ENCODE assay signal across 8 cellular contexts in genomic region chr15:89243046-89243690, GRCh38. TPM values are rescaled to one million over a fixed set of nuclear protein-coding genes. Genes with fewer than 3 reads are reported as not detected.
DNase-seq lines count a peak whose midpoint lies in the region; ATAC-seq and TF ChIP-seq lines count a peak whose summit lies in the region.

No MANE protein-coding gene starts in this region.

- H3K27ac ChIP-seq in right atrium auricular region (peak overlapping the region; percentile 46 to 69), skin epidermis (peak overlapping the region in 18 of 21 experiments; percentile 28 to 84 (median 70))

- no peaks in the 10 kb centered on the region for H3K27me3 ChIP-seq in right atrium auricular region

- no peaks in the 10 kb centered on the region for H3K36me3 ChIP-seq in right atrium auricular region

- H3K4me3 Mint-ChIP-seq in activated T-helper 1 cell treated with anti-CD3 and anti-CD28 coated beads, Interleukin-12 subunit alpha, Interleukin-12 subunit beta, Interleukin-2, Interleukin-4 antibody, amounts not matched to agents 30 ng/mL and 10 ng/mL and 1 ng/mL, durations not matched to agents 14 hours and 24 hours and 36 hours: peak overlapping the region; percentile 96

- H3K4me3 ChIP-seq in right atrium auricular region (peak overlapping the region; percentile 63 to 84), skin epidermis (peak overlapping the region; percentile 52 to 90 (median 67))

- H3K27ac Mint-ChIP-seq in activated T-helper 1 cell treated with anti-CD3 and anti-CD28 coated beads, Interleukin-12 subunit alpha, Interleukin-12 subunit beta, Interleukin-2, Interleukin-4 antibody, amounts not matched to agents 30 ng/mL and 10 ng/mL and 1 ng/mL, durations not matched to agents 14 hours and 24 hours and 36 hours: peak overlapping the region; percentile 90

- ATAC-seq in GM18498 (IDR thresholded peaks at IDR 0.05; ENCODE audit: unreplicated experiment): no peak

- DNase-seq in HCEC 1CT (peak; percentile 19), right atrium auricular region (ENCODE audit: low spot score) (no peak), putamen (ENCODE audit: low spot score) (no peak), NCI-H1417 treated with DMSO at 0.1 percent for 48 hours (lab: John Stamatoyannopoulos, UW) (no peak), NCI-H774 (lab: John Stamatoyannopoulos, UW) (no peak)
- DNase-seq in activated T-helper 1 cell treated with anti-CD3 and anti-CD28 coated beads, Interleukin-12 subunit alpha, Interleukin-12 subunit beta, Interleukin-2, Interleukin-4 antibody, amounts not matched to agents 30 ng/mL and 10 ng/mL and 1 ng/mL, durations not matched to agents 14 hours and 24 hours and 36 hours (ENCODE audit: low spot score): no peak

- H3K9me3 ChIP-seq in right atrium auricular region: no peaks in the 10 kb centered on the region

- H3K4me1 ChIP-seq in right atrium auricular region: peaks cover 0 to 18% of the 10 kb centered on the region in 2 donors

- H3K36me3 Mint-ChIP-seq in activated T-helper 1 cell treated with anti-CD3 and anti-CD28 coated beads, Interleukin-12 subunit alpha, Interleukin-12 subunit beta, Interleukin-2, Interleukin-4 antibody, amounts not matched to agents 30 ng/mL and 10 ng/mL and 1 ng/mL, durations not matched to agents 14 hours and 24 hours and 36 hours (ENCODE audit: low read depth): peaks cover 26% of the 10 kb centered on the region

- peaks cover 11% of the 10 kb centered on the region for H3K27me3 Mint-ChIP-seq in activated T-helper 1 cell treated with anti-CD3 and anti-CD28 coated beads, Interleukin-12 subunit alpha, Interleukin-12 subunit beta, Interleukin-2, Interleukin-4 antibody, amounts not matched to agents 30 ng/mL and 10 ng/mL and 1 ng/mL, durations not matched to agents 14 hours and 24 hours and 36 hours (ENCODE audit: insufficient read depth)

- no peaks in the 10 kb centered on the region for H3K9me3 Mint-ChIP-seq in activated T-helper 1 cell treated with anti-CD3 and anti-CD28 coated beads, Interleukin-12 subunit alpha, Interleukin-12 subunit beta, Interleukin-2, Interleukin-4 antibody, amounts not matched to agents 30 ng/mL and 10 ng/mL and 1 ng/mL, durations not matched to agents 14 hours and 24 hours and 36 hours

- TF ChIP-seq CTCF in right atrium auricular region (IDR thresholded peaks at IDR 0.05): no peak

- peaks cover 47% of the 10 kb centered on the region for H3K4me1 Mint-ChIP-seq in activated T-helper 1 cell treated with anti-CD3 and anti-CD28 coated beads, Interleukin-12 subunit alpha, Interleukin-12 subunit beta, Interleukin-2, Interleukin-4 antibody, amounts not matched to agents 30 ng/mL and 10 ng/mL and 1 ng/mL, durations not matched to agents 14 hours and 24 hours and 36 hours (ENCODE audit: low read depth)

- intact Hi-C loops in activated T-helper 1 cell treated with anti-CD3 and anti-CD28 coated beads, Interleukin-12 subunit alpha, Interleukin-12 subunit beta, Interleukin-2, Interleukin-4 antibody, amounts not matched to agents 30 ng/mL and 10 ng/mL and 1 ng/mL, durations not matched to agents 14 hours and 24 hours and 36 hours (cut with micrococcal nuclease): loop anchor here (1.0 to 10.0 kb wide), 5 partner anchors 36 to 1472 kb away; partner anchors contain the start of genes BLM, HAPLN3, MFGE8 and POLG

RNA-seq across cellular contexts. Expression of gene FANCI, which starts 0.6 kb away (rescaled TPM):
- total RNA-seq in activated T-helper 1 cell treated with anti-CD3 and anti-CD28 coated beads, Interleukin-12 subunit alpha, Interleukin-12 subunit beta, Interleukin-2, Interleukin-4 antibody, amounts not matched to agents 30 ng/mL and 10 ng/mL and 1 ng/mL, durations not matched to agents 14 hours and 24 hours and 36 hours: 167 and 172 TPM in 2 replicates
- total RNA-seq in right atrium auricular region: 1 to 10 TPM in 1 of 2 donors, under 1 TPM in 1; 0.79 to 1.6 TPM

RNA-seq across cellular contexts. Expression of gene RLBP1, which starts 21.8 kb away (rescaled TPM):
- total RNA-seq in activated T-helper 1 cell treated with anti-CD3 and anti-CD28 coated beads, Interleukin-12 subunit alpha, Interleukin-12 subunit beta, Interleukin-2, Interleukin-4 antibody, amounts not matched to agents 30 ng/mL and 10 ng/mL and 1 ng/mL, durations not matched to agents 14 hours and 24 hours and 36 hours: not detected in 2 replicates
- not detected for total RNA-seq in right atrium auricular region

Comparison
In these comparisons a context has a peak if more than half of its experiments do, and no peak if none do; other contexts are left out.
1. RNA of gene FANCI, which starts 0.6 kb away (total RNA-seq): 167 to 172 TPM in activated T-helper 1 cell treated with anti-CD3 and anti-CD28 coated beads, Interleukin-12 subunit alpha, Interleukin-12 subunit beta, Interleukin-2, Interleukin-4 antibody, amounts not matched to agents 30 ng/mL and 10 ng/mL and 1 ng/mL, durations not matched to agents 14 hours and 24 hours and 36 hours; 0.79 to 1.6 TPM in right atrium auricular region; every median in the first group is over 10 times any median in the second.